In genomic region chr4:1033840-1034551, GRCh38 we compare ENCODE assay signal across 13 cellular contexts.
A peak's percentile ranks its signal among the peaks of the same experiment; 100 is the strongest.
DNase-seq lines count a peak whose midpoint lies in the region; ATAC-seq and TF ChIP-seq lines count a peak whose summit lies in the region.
"Had no signal": no experiment of that assay in that cellular context is flagged by ENCODE, and none has a peak within 500 bp of the region (broad histone marks: within the 10 kb centered on the region; RNA-seq: fewer than 3 reads in every experiment).

No MANE protein-coding gene starts in this region.

- peaks cover 2% of the 10 kb centered on the region for H3K27me3 ChIP-seq in NT2/D1 (ENCODE audit: insufficient read depth, insufficient read length)
- peaks cover 0 to 6% of the 10 kb centered on the region in 2 donors for H3K27me3 ChIP-seq in tibial artery

- peaks cover 5% of the 10 kb centered on the region for H3K36me3 Mint-ChIP-seq in effector memory CD8-positive, alpha-beta T cell (ENCODE audit: insufficient read depth)
- H3K36me3 Mint-ChIP-seq: activated naive CD4-positive, alpha-beta T cell treated with anti-CD3 and anti-CD28 coated beads, Interleukin-2, amount 50 U/mL, for 24 hours had no signal

- H3K4me1 ChIP-seq in NT2/D1 (ENCODE audit: insufficient read depth, insufficient read length) = peaks cover 33% of the 10 kb centered on the region
- peaks cover 5 to 49% (median 34%) of the 10 kb centered on the region in 4 donors for H3K4me1 ChIP-seq in tibial artery

- no peak overlapping the region for H3K4me3 ChIP-seq in NT2/D1 (ENCODE audit: insufficient read length, low read depth)
- peak overlapping the region; percentile 30 to 44 for H3K4me3 ChIP-seq in tibial artery
- H3K4me3 ChIP-seq: GM23338 had no signal

- peaks cover 0 to 28% of the 10 kb centered on the region in 2 donors for H3K27me3 Mint-ChIP-seq in effector memory CD8-positive, alpha-beta T cell
- H3K27me3 Mint-ChIP-seq: activated CD4-positive, alpha-beta T cell treated with anti-CD3 and anti-CD28 coated beads, Interleukin-2, amount 10 ng/mL, durations not matched to agents 7 days and 5 days; activated naive CD4-positive, alpha-beta T cell treated with anti-CD3 and anti-CD28 coated beads, Interleukin-2, amount 50 U/mL, for 24 hours had no signal

- H3K9me3 ChIP-seq in NT2/D1 (ENCODE audit: insufficient read depth, low read length) = no peaks in the 10 kb centered on the region
- H3K9me3 ChIP-seq in tibial artery = no peaks in the 10 kb centered on the region

- peak overlapping the region; percentile 81 for H3K27ac ChIP-seq in tibial artery

- no peaks in the 10 kb centered on the region for H3K9me3 Mint-ChIP-seq in effector memory CD8-positive, alpha-beta T cell
- H3K9me3 Mint-ChIP-seq: activated CD4-positive, alpha-beta T cell treated with anti-CD3 and anti-CD28 coated beads, Interleukin-2, amount 10 ng/mL, durations not matched to agents 7 days and 5 days; activated naive CD4-positive, alpha-beta T cell treated with anti-CD3 and anti-CD28 coated beads, Interleukin-2, amount 50 U/mL, for 24 hours; GM23338 had no signal

- H3K4me1 Mint-ChIP-seq in effector memory CD8-positive, alpha-beta T cell (ENCODE audit: low read depth in 2 of 2) = no peaks in the 10 kb centered on the region
- H3K4me1 Mint-ChIP-seq: activated CD4-positive, alpha-beta T cell treated with anti-CD3 and anti-CD28 coated beads, Interleukin-2, amount 10 ng/mL, durations not matched to agents 7 days and 5 days; activated naive CD4-positive, alpha-beta T cell treated with anti-CD3 and anti-CD28 coated beads, Interleukin-2, amount 50 U/mL, for 24 hours; GM23338 had no signal

- H3K9ac ChIP-seq in NT2/D1 (ENCODE audit: insufficient read length, low read depth) = peak overlapping the region; percentile 32

- H3K4me3 Mint-ChIP-seq in effector memory CD8-positive, alpha-beta T cell = no peak overlapping the region
- H3K4me3 Mint-ChIP-seq: activated CD4-positive, alpha-beta T cell treated with anti-CD3 and anti-CD28 coated beads, Interleukin-2, amount 10 ng/mL, durations not matched to agents 7 days and 5 days; activated naive CD4-positive, alpha-beta T cell treated with anti-CD3 and anti-CD28 coated beads, Interleukin-2, amount 50 U/mL, for 24 hours; GM23338 had no signal

- H3K27ac Mint-ChIP-seq in effector memory CD8-positive, alpha-beta T cell = no peak overlapping the region
- H3K27ac Mint-ChIP-seq: activated CD4-positive, alpha-beta T cell treated with anti-CD3 and anti-CD28 coated beads, Interleukin-2, amount 10 ng/mL, durations not matched to agents 7 days and 5 days; activated naive CD4-positive, alpha-beta T cell treated with anti-CD3 and anti-CD28 coated beads, Interleukin-2, amount 50 U/mL, for 24 hours; GM23338 had no signal

- no peaks in the 10 kb centered on the region for H3K36me3 ChIP-seq in NT2/D1 (ENCODE audit: insufficient read depth, insufficient read length, low read length)
- no peaks in the 10 kb centered on the region for H3K36me3 ChIP-seq in tibial artery

- TF ChIP-seq CTCF in tibial artery (IDR thresholded peaks at IDR 0.05) = no peak

- no peak for DNase-seq in NT2/D1 (ENCODE audit: low read depth, low spot score)
- peak; percentile 79 for DNase-seq in fibroblast of gingiva (ENCODE audit: low read depth)
- DNase-seq in midbrain (lab: John Stamatoyannopoulos, UW) = peak; percentile 68
- DNase-seq in tibial artery = peak; percentile 56 to 89
- no peak for DNase-seq in stimulated activated CD4-positive, alpha-beta T cell treated with anti-CD3 and anti-CD28 coated beads, Interleukin-2, amount 100 ng/mL, for 48 hours
- DNase-seq in NCI-H1417 (lab: John Stamatoyannopoulos, UW) = no peak
- DNase-seq in effector memory CD8-positive, alpha-beta T cell = no peak
- DNase-seq: activated CD4-positive, alpha-beta T cell treated with anti-CD3 and anti-CD28 coated beads, Interleukin-2, amount 10 ng/mL, durations not matched to agents 7 days and 5 days; MV-4-11; NCI-H748 treated with DMSO at 0.1 percent for 48 hours had no signal

- ATAC-seq in HG03045 (IDR thresholded peaks at IDR 0.05; ENCODE audit: unreplicated experiment) = no peak
- no peak for ATAC-seq in effector memory CD8-positive, alpha-beta T cell (replicated peaks)
- ATAC-seq: GM23338 had no signal

- intact Hi-C loops in tibial artery (cut with DNase I; ENCODE audit: low total_unique reads) = no loop called here

Comparison
In these comparisons a context has a peak if more than half of its experiments do, and no peak if none do; other contexts are left out.
1. DNase-seq: peak in fibroblast of gingiva (single experiment), midbrain (single experiment) and tibial artery (2 of 2); none in NT2/D1 (single experiment), stimulated activated CD4-positive, alpha-beta T cell treated with anti-CD3 and anti-CD28 coated beads, Interleukin-2, amount 100 ng/mL, for 48 hours (0 of 2), NCI-H1417 (0 of 3) and effector memory CD8-positive, alpha-beta T cell (0 of 3).